Comparison of ENCODE assay signal across 8 cellular contexts in the genomic region with DNA sequence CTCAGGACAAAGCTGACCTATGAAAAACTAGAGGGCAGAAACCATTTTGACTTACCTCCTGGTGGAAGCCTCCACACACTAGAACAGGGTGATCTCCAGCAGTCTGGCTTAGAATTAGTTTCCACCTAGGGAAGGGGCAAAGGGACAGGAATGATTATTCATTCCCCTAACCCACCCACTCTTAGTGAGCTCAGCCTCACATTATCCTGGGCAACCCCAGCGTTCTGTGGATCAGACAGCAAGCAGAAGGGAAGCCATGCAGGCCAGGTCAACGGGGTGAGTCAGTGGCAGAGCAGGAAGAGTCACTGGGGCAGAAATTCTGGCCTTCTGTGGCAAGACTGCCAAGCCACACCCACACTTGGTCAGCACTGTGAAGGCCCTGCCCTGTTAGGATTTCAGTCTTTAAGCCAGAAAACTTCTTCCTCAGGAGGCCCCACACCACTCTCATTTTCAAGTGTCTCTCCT. TPM values are rescaled to one million over a fixed set of nuclear protein-coding genes. Genes with fewer than 3 reads are reported as not detected.
DNase-seq lines count a peak whose midpoint lies in the region; ATAC-seq and TF ChIP-seq lines count a peak whose summit lies in the region.

No MANE protein-coding gene starts in this region.

- H3K79me2 ChIP-seq in MM.1S (ENCODE audit: low read length): peaks cover 98% of the 10 kb centered on the region

- peaks cover 38% of the 10 kb centered on the region for H3F3A ChIP-seq in MM.1S (ENCODE audit: insufficient read depth, low read length)

- no peaks in the 10 kb centered on the region for H3K36me3 ChIP-seq in MM.1S (replicated peaks; ENCODE audit: insufficient read depth, low read length)

- H4K20me1 ChIP-seq in MM.1S (ENCODE audit: insufficient read depth, low read length): peaks cover 4% of the 10 kb centered on the region; the same call in 1 of the 2 replicates

- DNase-seq in A172 (ENCODE audit: low spot score): peak; percentile 94
- DNase-seq in MM.1S: peak; percentile 64
- DNase-seq in astrocyte of the hippocampus (ENCODE audit: low read depth, low spot score): peak; percentile 84
- DNase-seq in iPS-NIHi7 (ENCODE audit: extremely low spot score): peak; percentile 35
- DNase-seq in NCI-H2171 treated with DMSO at 0.1 percent for 48 hours (lab: John Stamatoyannopoulos, UW): no peak

- H3K27ac ChIP-seq in MM.1S (ENCODE audit: low read length): peak overlapping the region; percentile 58; the same call in 1 of the 2 replicates
- H3K27ac ChIP-seq in skin epidermis: peak overlapping the region in 20 of 21 experiments; percentile 52 to 87 (median 75)

- ATAC-seq in GM18498 (IDR thresholded peaks at IDR 0.05; ENCODE audit: unreplicated experiment): peak; percentile 67
- no peak for ATAC-seq in GM18858 (IDR thresholded peaks at IDR 0.05; ENCODE audit: unreplicated experiment)

- no peaks in the 10 kb centered on the region for H3K9me2 ChIP-seq in MM.1S (replicated peaks; ENCODE audit: insufficient read depth, low read length)

- H3K4me3 ChIP-seq in MM.1S (ENCODE audit: low read length): peak overlapping the region; percentile 9; the same call in 1 of the 2 replicates
- no peak overlapping the region for H3K4me3 ChIP-seq in skin epidermis

- H3K4me1 ChIP-seq in MM.1S (ENCODE audit: low read length): peaks cover 43% of the 10 kb centered on the region

- H2AFZ ChIP-seq in MM.1S (ENCODE audit: low read length): no peak overlapping the region

- TF ChIP-seq CTCF in MM.1S (IDR thresholded peaks at IDR 0.05; ENCODE audit: low read length): no peak

- no peaks in the 10 kb centered on the region for H3K27me3 ChIP-seq in MM.1S (replicated peaks; ENCODE audit: insufficient read depth, low read length)

- no peaks in the 10 kb centered on the region for H3K9me3 ChIP-seq in MM.1S (replicated peaks; ENCODE audit: insufficient read depth, low read length)

- H3K4me2 ChIP-seq in MM.1S (ENCODE audit: low read depth, low read length): peak overlapping the region; percentile 44

- peak overlapping the region; percentile 17; the same call in 1 of the 2 replicates for H3K9ac ChIP-seq in MM.1S (ENCODE audit: low read length)

RNA-seq across cellular contexts. Expression of gene NUMA1, which starts 10.5 kb away (rescaled TPM):
- 113 and 161 TPM in 2 replicates for total RNA-seq in A172 (2014; rRNA removed; shearing (Covaris generic))

RNA-seq across cellular contexts. Expression of gene LRRC51, which starts 10.8 kb away (rescaled TPM):
- total RNA-seq in A172 (2014; rRNA removed; shearing (Covaris generic)): 10.9 and 20.3 TPM in 2 replicates

RNA-seq across cellular contexts. Expression of gene LAMTOR1, which starts 33.3 kb away (rescaled TPM):
- total RNA-seq in A172 (2014; rRNA removed; shearing (Covaris generic)): 147 and 168 TPM in 2 replicates

RNA-seq across cellular contexts. Expression of gene TOMT, which starts 35.9 kb away (rescaled TPM):
- total RNA-seq in A172 (2014; rRNA removed; shearing (Covaris generic)): not detected in 2 replicates

RNA-seq across cellular contexts. Expression of gene ANAPC15, which starts 42.7 kb away (rescaled TPM):
- 81.5 and 94.6 TPM in 2 replicates for total RNA-seq in A172 (2014; rRNA removed; shearing (Covaris generic))
